7 cellular contexts compared by ENCODE assay signal in genomic region chr11:6755303-6755952, GRCh38. TPM values are rescaled to one million over a fixed set of nuclear protein-coding genes. Genes with fewer than 3 reads are reported as not detected.
DNase-seq lines count a peak whose midpoint lies in the region; FAIRE-seq and TF ChIP-seq lines count a peak whose summit lies in the region.

No MANE protein-coding gene starts in this region.

- H2AFZ ChIP-seq in OCI-LY3 (ENCODE audit: low read depth, low read length), result no peak overlapping the region

- H3K4me3 ChIP-seq in OCI-LY3 (ENCODE audit: low read length) (no peak overlapping the region), brain microvascular endothelial cell (ENCODE audit: low read depth, low read length) (no peak overlapping the region)

- intact Hi-C loops in posterior vena cava (cut with DNase I), result no loop called here

- DNase-seq in COLO829 (ENCODE audit: low spot score) (peak; percentile 83), GM18507 (ENCODE audit: extremely low spot score, insufficient read length, low read depth) (no peak), brain microvascular endothelial cell (peak; percentile 43), superior temporal gyrus (ENCODE audit: extremely low spot score) (peak; percentile 77), posterior vena cava (ENCODE audit: low spot score) (no peak)

- in situ Hi-C loops in brain microvascular endothelial cell (cut with HindIII; ENCODE audit: low pct_ligation_motif_present, low sequenced_read_pairs), result no loop called here

- H3K27ac ChIP-seq in OCI-LY3 (ENCODE audit: low read length), result no peak overlapping the region
- H3K27ac ChIP-seq in brain microvascular endothelial cell, result no peak overlapping the region

- no peaks in the 10 kb centered on the region for H3K79me2 ChIP-seq in OCI-LY3 (ENCODE audit: low read length)

- no peaks in the 10 kb centered on the region for H3K27me3 ChIP-seq in OCI-LY3 (ENCODE audit: low read depth, low read length)
- H3K27me3 ChIP-seq in brain microvascular endothelial cell (replicated peaks), result no peaks in the 10 kb centered on the region

- no peaks in the 10 kb centered on the region for H4K20me1 ChIP-seq in OCI-LY3 (ENCODE audit: insufficient read depth, low read length)

- H3K9me3 ChIP-seq in OCI-LY3 (ENCODE audit: insufficient read depth, low read length), result no peaks in the 10 kb centered on the region

- FAIRE-seq in GM18507 (lab: Jason Lieb, UNC), result peak; percentile 87
- peak; percentile 94 for FAIRE-seq in islet of Langerhans (lab: Jason Lieb, UNC)

- H3K36me3 ChIP-seq in OCI-LY3 (replicated peaks; ENCODE audit: low read depth, low read length), result no peaks in the 10 kb centered on the region
- no peaks in the 10 kb centered on the region for H3K36me3 ChIP-seq in brain microvascular endothelial cell (replicated peaks)

- no peak overlapping the region for H3K9ac ChIP-seq in OCI-LY3 (ENCODE audit: low read length)

- H3K4me1 ChIP-seq in OCI-LY3 (ENCODE audit: low read length), result no peaks in the 10 kb centered on the region

- H3K4me2 ChIP-seq in OCI-LY3 (ENCODE audit: low read length), result no peak overlapping the region

- peak; percentile 86 for TF ChIP-seq CTCF in OCI-LY3 (IDR thresholded peaks at IDR 0.05; ENCODE audit: low read depth, low read length)
- TF ChIP-seq CTCF in brain microvascular endothelial cell (IDR thresholded peaks at IDR 0.05; ENCODE audit: low read depth, low read length, missing control alignments), result peak; percentile 88

RNA-seq across cellular contexts. Expression of gene OR2AG2, which starts 16.3 kb away (rescaled TPM):
- under 1 TPM in 1 of 2 donors, not detected in 1; 0.10 TPM for total RNA-seq in posterior vena cava

RNA-seq across cellular contexts. Expression of gene OR2AG1, which starts 27.4 kb away (rescaled TPM):
- not detected for total RNA-seq in posterior vena cava

RNA-seq across cellular contexts. Expression of gene OR6A2, which starts 44.1 kb away (rescaled TPM):
- total RNA-seq in posterior vena cava, result under 1 TPM in 1 of 2 donors, not detected in 1; 0.33 TPM

Comparison
In these comparisons a context has a peak if more than half of its experiments do, and no peak if none do; other contexts are left out.
1. DNase-seq: peak in COLO829 (single experiment), brain microvascular endothelial cell (single experiment) and superior temporal gyrus (single experiment); none in GM18507 (single experiment) and posterior vena cava (single experiment).